In the genomic region with DNA sequence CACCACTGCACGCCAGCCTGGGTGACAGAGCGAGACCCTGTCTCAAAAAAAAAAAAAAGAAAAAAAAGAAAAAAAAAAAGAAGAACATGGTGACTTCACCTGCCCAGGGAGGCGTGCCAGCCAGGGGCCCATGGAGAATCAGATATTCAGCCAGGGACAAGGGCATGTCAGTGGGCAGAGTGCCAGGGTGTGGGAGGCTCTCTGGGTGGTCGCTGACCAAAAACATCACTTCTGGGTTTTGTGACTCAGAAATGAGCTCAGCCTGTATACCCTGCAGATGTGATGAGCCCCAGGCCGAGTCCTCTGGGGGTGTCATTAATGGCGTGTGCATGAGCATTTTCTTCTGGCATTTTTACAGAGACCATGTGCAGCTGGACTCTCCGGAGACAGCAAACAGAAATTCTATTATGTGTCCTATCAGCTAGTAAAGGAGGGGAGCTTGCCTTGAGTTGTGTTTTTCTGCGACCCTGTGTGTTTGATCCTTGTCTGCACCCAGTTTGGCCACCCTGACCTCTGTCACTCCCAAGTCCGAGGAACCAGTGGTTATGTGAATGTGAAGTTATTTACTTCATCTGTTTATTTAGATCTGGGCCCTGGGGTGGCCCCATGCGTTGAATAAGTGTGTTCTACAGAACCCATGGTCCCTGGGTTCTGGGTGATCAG, we compare ENCODE assay signal across 10 cellular contexts. TPM values are rescaled to one million over a fixed set of nuclear protein-coding genes. Genes with fewer than 3 reads are reported as not detected.
DNase-seq lines count a peak whose midpoint lies in the region; ATAC-seq and TF ChIP-seq lines count a peak whose summit lies in the region.
"Had no signal": no experiment of that assay in that cellular context is flagged by ENCODE, and none has a peak within 500 bp of the region (broad histone marks: within the 10 kb centered on the region; RNA-seq: fewer than 3 reads in every experiment).

No MANE protein-coding gene starts in this region.

- peak overlapping the region; percentile 4 for H3K4me2 ChIP-seq in osteoblast (ENCODE audit: insufficient read depth, low read length)

- no peaks in the 10 kb centered on the region for H3K27me3 Mint-ChIP-seq in dendritic cell treated with granulocyte-macrophage colony-stimulating factor and Interleukin-4, amounts not matched to agents 40 ng/mL and 50 ng/mL, for 4 days

- no peak overlapping the region for H2AFZ ChIP-seq in osteoblast (ENCODE audit: low read length)

- TF ChIP-seq CTCF in BE2C (IDR thresholded peaks at IDR 0.05; ENCODE audit: low read depth, low read length) (no peak), osteoblast (IDR thresholded peaks at IDR 0.05; ENCODE audit: extremely low read depth, low read depth, low read length) (no peak)

- peaks cover 5% of the 10 kb centered on the region for H3K9me3 Mint-ChIP-seq in dendritic cell treated with granulocyte-macrophage colony-stimulating factor and Interleukin-4, amounts not matched to agents 40 ng/mL and 50 ng/mL, for 4 days

- no peaks in the 10 kb centered on the region for H3K27me3 ChIP-seq in BE2C
- no peaks in the 10 kb centered on the region for H3K27me3 ChIP-seq in MG63
- no peaks in the 10 kb centered on the region for H3K27me3 ChIP-seq in osteoblast (ENCODE audit: insufficient read depth, low read length)

- H3K4me1 ChIP-seq in BE2C, result no peaks in the 10 kb centered on the region
- peaks cover 24% of the 10 kb centered on the region for H3K4me1 ChIP-seq in osteoblast (ENCODE audit: insufficient read depth, low read length)

- H3K36me3 ChIP-seq in BE2C (no peaks in the 10 kb centered on the region), MG63 (peaks cover 3% of the 10 kb centered on the region; the same call in 1 of the 2 replicates), osteoblast (ENCODE audit: insufficient read depth, low read length) (no peaks in the 10 kb centered on the region)

- DNase-seq in BE2C, result peak; percentile 26
- peak; percentile 71 for DNase-seq in MG63
- peak; percentile 93 for DNase-seq in osteoblast (ENCODE audit: insufficient read length, low spot score, missing footprints)
- DNase-seq in posterior vena cava (ENCODE audit: low spot score), result no peak
- DNase-seq in DMS79 treated with DMSO at 0.1 percent for 48 hours (lab: John Stamatoyannopoulos, UW), result no peak
- DNase-seq: DND-41 had no signal

- H3K4me3 ChIP-seq in BE2C (ENCODE audit: low read depth, low read length) (no peak overlapping the region), MG63 (no peak overlapping the region), osteoblast (ENCODE audit: insufficient read depth, low read length) (no peak overlapping the region)

- peaks cover 77% of the 10 kb centered on the region for H4K20me1 ChIP-seq in osteoblast (ENCODE audit: insufficient read depth, low read length)

- H3K9me3 ChIP-seq in BE2C (no peaks in the 10 kb centered on the region), MG63 (peaks cover 3% of the 10 kb centered on the region), osteoblast (ENCODE audit: low read depth, low read length) (no peaks in the 10 kb centered on the region)

- H3K4me1 Mint-ChIP-seq in dendritic cell treated with granulocyte-macrophage colony-stimulating factor and Interleukin-4, amounts not matched to agents 40 ng/mL and 50 ng/mL, for 4 days (ENCODE audit: low read depth), result peaks cover 36% of the 10 kb centered on the region

- peaks cover 84% of the 10 kb centered on the region for H3K79me2 ChIP-seq in osteoblast (ENCODE audit: insufficient read depth, low read length)

- ATAC-seq in HG03139 (IDR thresholded peaks at IDR 0.05; ENCODE audit: unreplicated experiment) (no peak), GM21528 (IDR thresholded peaks at IDR 0.05; ENCODE audit: low FRiP score, unreplicated experiment) (no peak)
- ATAC-seq: left lobe of liver had no signal

- peaks cover 11% of the 10 kb centered on the region for H3K36me3 Mint-ChIP-seq in dendritic cell treated with granulocyte-macrophage colony-stimulating factor and Interleukin-4, amounts not matched to agents 40 ng/mL and 50 ng/mL, for 4 days (ENCODE audit: low read depth)

- intact Hi-C loops in dendritic cell treated with granulocyte-macrophage colony-stimulating factor and Interleukin-4, amounts not matched to agents 40 ng/mL and 50 ng/mL, for 4 days (cut with micrococcal nuclease), result no loop called here
- intact Hi-C loops in posterior vena cava (cut with DNase I), result no loop called here

- no peak overlapping the region for H3K4me3 Mint-ChIP-seq in dendritic cell treated with granulocyte-macrophage colony-stimulating factor and Interleukin-4, amounts not matched to agents 40 ng/mL and 50 ng/mL, for 4 days

- no peak overlapping the region for H3K27ac ChIP-seq in osteoblast (ENCODE audit: low read depth, low read length)

- peak overlapping the region; percentile 2 for H3K27ac Mint-ChIP-seq in dendritic cell treated with granulocyte-macrophage colony-stimulating factor and Interleukin-4, amounts not matched to agents 40 ng/mL and 50 ng/mL, for 4 days

RNA-seq across cellular contexts. Expression of gene BCR, which starts 53.6 kb away (rescaled TPM):
- 59.1 TPM for polyA plus RNA-seq in BE2C (2012; ENCODE audit: insufficient read depth, insufficient read length, low read depth)
- total RNA-seq in MG63 (2014; rRNA removed; shearing (Covaris generic); ENCODE audit: low replicate concordance), result 10.6 and 17.3 TPM in 2 replicates
- 28.6 and 29.8 TPM in 2 replicates for total RNA-seq in osteoblast
- 10 to 100 TPM; 40.3 to 47.4 TPM for total RNA-seq in posterior vena cava

Comparison
In these comparisons a context has a peak if more than half of its experiments do, and no peak if none do; other contexts are left out.
1. DNase-seq: peak in BE2C (single experiment), MG63 (single experiment) and osteoblast (single experiment); none in posterior vena cava (single experiment) and DMS79 treated with DMSO at 0.1 percent for 48 hours (single experiment).